In the genomic region with DNA sequence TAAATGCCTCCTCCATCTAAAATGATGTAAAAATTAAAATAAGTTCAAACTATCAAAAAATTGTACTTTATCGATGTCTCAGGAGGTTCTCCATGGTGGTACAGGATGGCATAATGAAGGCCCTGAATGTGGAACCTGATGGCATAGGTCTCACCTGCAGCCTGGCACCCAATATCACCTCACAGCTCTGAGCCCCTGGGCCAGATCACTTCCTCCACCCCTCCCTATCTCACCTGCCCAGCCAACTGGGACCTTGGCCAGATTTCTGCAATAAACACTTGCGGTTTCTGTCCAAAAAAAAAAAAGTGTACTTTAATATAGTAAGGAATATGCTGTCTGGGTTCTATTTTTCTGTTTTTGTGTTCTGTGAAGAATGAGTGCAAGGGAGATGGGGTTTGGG, we compare ENCODE assay signal across 23 cellular contexts. TPM values are rescaled to one million over a fixed set of nuclear protein-coding genes. Genes with fewer than 3 reads are reported as not detected.
DNase-seq lines count a peak whose midpoint lies in the region; ATAC-seq and TF ChIP-seq lines count a peak whose summit lies in the region.
"Had no signal": no experiment of that assay in that cellular context is flagged by ENCODE, and none has a peak within 500 bp of the region (broad histone marks: within the 10 kb centered on the region; RNA-seq: fewer than 3 reads in every experiment).

No MANE protein-coding gene starts in this region.

- H3K27ac ChIP-seq in VCaP (peak overlapping the region; percentile 90), left lung (no peak overlapping the region), transverse colon (no peak overlapping the region)
- H3K27ac ChIP-seq: GM23248, RWPE1, SJCRH30 had no signal

- H3K4me1 ChIP-seq in left lung (no peaks in the 10 kb centered on the region), transverse colon (no peaks in the 10 kb centered on the region)
- H3K4me1 ChIP-seq: HAP-1 had no signal

- in situ Hi-C loops in transverse colon (cut with MboI; ENCODE audit: low pct_ligation_motif_present in 1 of 4, low pct_unique_long_range_greater_than_20kb in 1 of 4, low sequenced_read_pairs in 3 of 4), result loop anchor here in 2 of 4 donors (25.0 kb wide), 2 partner anchors 182 to 307 kb away; no protein-coding TSS in a partner anchor

- H3K9me3 ChIP-seq in left lung, result no peaks in the 10 kb centered on the region
- H3K9me3 ChIP-seq in transverse colon, result no peaks in the 10 kb centered on the region
- H3K9me3 ChIP-seq: HAP-1, SJCRH30 had no signal

- TF ChIP-seq POLR2A in transverse colon (IDR thresholded peaks at IDR 0.05), result no peak

- WGBS in transverse colon (ENCODE audit: low coverage in 1 of 2), 2 donors, result 56 to 80% methylated on average over 1 to 2 of the region's 2 CpGs

- no peak for TF ChIP-seq EP300 in transverse colon (IDR thresholded peaks at IDR 0.05; ENCODE audit: low read depth)

- H3K36me3 ChIP-seq in left lung, result no peaks in the 10 kb centered on the region
- H3K36me3 ChIP-seq in transverse colon, result no peaks in the 10 kb centered on the region
- H3K36me3 ChIP-seq: HAP-1, SJCRH30 had no signal

- no peak for TF ChIP-seq CTCF in VCaP (conservative IDR thresholded peaks at IDR 0.05)
- no peak for TF ChIP-seq CTCF in left lung (IDR thresholded peaks at IDR 0.05)
- TF ChIP-seq CTCF in transverse colon (IDR thresholded peaks at IDR 0.05), result no peak

- peak; percentile 12 for DNase-seq in NCI-H2029 treated with DMSO at 0.1 percent for 48 hours (lab: John Stamatoyannopoulos, UW)
- no peak for DNase-seq in left lung
- DNase-seq in transverse colon, result peak; percentile 16
- DNase-seq in NCI-H82 treated with DMSO at 0.1 percent for 48 hours (lab: John Stamatoyannopoulos, UW; ENCODE audit: unreplicated experiment), result no peak
- DNase-seq in activated effector memory CD4-positive, alpha-beta T cell treated with anti-CD3 and anti-CD28 coated beads, Interleukin-2, amount 50 U/mL, for 16 hours, result no peak
- DNase-seq in SIG-M5 treated with dmso at 0.1 percent for 504 hours (lab: John Stamatoyannopoulos, UW; ENCODE audit: unreplicated experiment), result no peak
- DNase-seq: ACHN, C1 segment of cervical spinal cord, DMS 273 treated with DMSO at 0.1 percent for 48 hours, GDM1, GM23248, Karpas-422, MM.1S, NCI-H1694 treated with DMSO at 0.1 percent for 48 hours, NCI-H2171, NCI-H446 treated with DMSO at 0.1 percent for 48 hours, NCI-H69, SJCRH30 had no signal

- peak; percentile 54 for ATAC-seq in left lung

- no peak overlapping the region for H3K4me3 ChIP-seq in left lung
- H3K4me3 ChIP-seq in transverse colon, result no peak overlapping the region
- H3K4me3 ChIP-seq: GM23248, HAP-1, SJCRH30 had no signal

- H3K27me3 ChIP-seq in left lung (no peaks in the 10 kb centered on the region), transverse colon (no peaks in the 10 kb centered on the region)

- intact Hi-C loops in left lung (cut with DNase I), result no loop called here
- intact Hi-C loops in transverse colon (cut with DNase I; ENCODE audit: low total_unique reads), result loop anchor here (5.0 kb wide), 1 partner anchor 423 kb away; no protein-coding TSS in a partner anchor

RNA-seq across cellular contexts. Expression of a gene that starts 6.7 kb away (rescaled TPM):
- 10 to 100 TPM; 11.5 to 15.2 TPM for total RNA-seq in left lung
- 10 to 100 TPM in 3 of 4 donors, 1 to 10 TPM in 1; 6.4 to 20.3 (median 14.9) TPM for total RNA-seq in transverse colon

RNA-seq across cellular contexts. Expression of a gene that starts 33.0 kb away (rescaled TPM):
- total RNA-seq in left lung, result under 1 TPM; 0.34 to 0.73 TPM
- 1 to 10 TPM in 2 of 4 donors, under 1 TPM in 1, not detected in 1; 0.37 to 1.2 (median 1.1) TPM for total RNA-seq in transverse colon
- total RNA-seq: HT-29; T-helper 1 cell treated with Interleukin-12 subunit alpha and Interleukin-12 subunit beta and Interleukin-4 antibody, amounts not matched to agents 30 ng/mL and 1 ng/mL, for 36 hours had no signal

Comparison
In these comparisons a context has a peak if more than half of its experiments do, and no peak if none do; other contexts are left out.
1. DNase-seq: peak in NCI-H2029 treated with DMSO at 0.1 percent for 48 hours (single experiment) and transverse colon (single experiment); none in left lung (0 of 2), NCI-H82 treated with DMSO at 0.1 percent for 48 hours (single experiment), activated effector memory CD4-positive, alpha-beta T cell treated with anti-CD3 and anti-CD28 coated beads, Interleukin-2, amount 50 U/mL, for 16 hours (single experiment) and SIG-M5 treated with dmso at 0.1 percent for 504 hours (single experiment).